Comparison of ENCODE assay signal across 8 cellular contexts in the genomic region with DNA sequence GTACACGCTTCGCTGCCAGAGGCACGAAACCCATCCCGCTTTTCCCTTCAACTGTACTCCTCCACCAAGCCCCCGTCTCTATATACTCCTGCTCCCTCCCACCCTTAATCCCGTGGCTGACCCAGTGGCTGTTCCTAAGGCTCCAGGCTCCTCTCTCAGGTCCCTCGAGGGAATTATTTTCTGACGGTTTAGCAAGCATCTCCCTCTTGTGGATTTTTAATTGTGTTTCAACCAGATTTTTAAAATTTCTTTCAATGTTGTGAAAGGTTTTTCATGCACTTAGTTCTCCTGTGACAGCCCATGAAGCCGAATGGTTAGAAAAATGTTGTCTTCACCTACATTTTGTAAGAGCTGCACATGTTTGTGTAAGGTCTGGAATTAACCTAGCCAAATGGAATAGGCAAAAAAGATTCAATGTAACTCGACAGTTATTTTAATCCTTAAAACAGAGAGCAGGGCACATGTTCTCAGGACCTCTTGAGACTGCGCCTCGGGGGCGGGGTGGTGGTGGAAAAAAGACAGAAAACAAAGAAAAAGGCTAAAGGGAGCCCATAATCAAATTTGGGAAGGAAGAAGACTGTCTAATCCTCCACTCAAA. TPM values are rescaled to one million over a fixed set of nuclear protein-coding genes. Genes with fewer than 3 reads are reported as not detected.
DNase-seq lines count a peak whose midpoint lies in the region; ATAC-seq and TF ChIP-seq lines count a peak whose summit lies in the region.

No MANE protein-coding gene starts in this region.

- H3K4me1 Mint-ChIP-seq in activated naive CD4-positive, alpha-beta T cell treated with anti-CD3 and anti-CD28 coated beads, Interleukin-2, amount 10 ng/mL, durations not matched to agents 7 days and 5 days = peaks cover 22% of the 10 kb centered on the region
- H3K4me1 Mint-ChIP-seq in progenitor cell of endocrine pancreas (ENCODE audit: low read depth) = peaks cover 14% of the 10 kb centered on the region

- TF ChIP-seq CTCF in WI38 (IDR thresholded peaks at IDR 0.05; ENCODE audit: low read depth, low read length) (no peak), foreskin keratinocyte (conservative IDR thresholded peaks at IDR 0.05) (peak; percentile 74), progenitor cell of endocrine pancreas (IDR thresholded peaks at IDR 0.05; ENCODE audit: unreplicated experiment) (peak; percentile 46)

- H3K27ac Mint-ChIP-seq in activated naive CD4-positive, alpha-beta T cell treated with anti-CD3 and anti-CD28 coated beads, Interleukin-2, amount 10 ng/mL, durations not matched to agents 7 days and 5 days = peak overlapping the region; percentile 91
- peak overlapping the region; percentile 95 for H3K27ac Mint-ChIP-seq in progenitor cell of endocrine pancreas

- DNase-seq in activated naive CD4-positive, alpha-beta T cell treated with anti-CD3 and anti-CD28 coated beads, Interleukin-2, amount 10 ng/mL, durations not matched to agents 7 days and 5 days = no peak
- no peak for DNase-seq in activated naive CD4-positive, alpha-beta T cell treated with Interleukin-2 at 50 U/mL for 16 hours
- DNase-seq in M059J (ENCODE audit: low read depth) (peak; percentile 87), foreskin keratinocyte (no peak), progenitor cell of endocrine pancreas (ENCODE audit: low spot score, unreplicated experiment) (no peak)

- no peaks in the 10 kb centered on the region for H3K27me3 ChIP-seq in foreskin keratinocyte

- H3K4me1 ChIP-seq in foreskin keratinocyte = peaks cover 12% of the 10 kb centered on the region

- peaks cover 12% of the 10 kb centered on the region for H3K36me3 Mint-ChIP-seq in activated naive CD4-positive, alpha-beta T cell treated with anti-CD3 and anti-CD28 coated beads, Interleukin-2, amount 10 ng/mL, durations not matched to agents 7 days and 5 days
- H3K36me3 Mint-ChIP-seq in progenitor cell of endocrine pancreas (ENCODE audit: insufficient read depth) = no peaks in the 10 kb centered on the region

- peak overlapping the region; percentile 97 for H3K4me3 ChIP-seq in WI38 (ENCODE audit: low read depth, low read length)

- H3K27ac ChIP-seq in foreskin keratinocyte = no peak overlapping the region

- H3K4me3 Mint-ChIP-seq in activated naive CD4-positive, alpha-beta T cell treated with anti-CD3 and anti-CD28 coated beads, Interleukin-2, amount 10 ng/mL, durations not matched to agents 7 days and 5 days = peak overlapping the region; percentile 91
- peak overlapping the region; percentile 97 for H3K4me3 Mint-ChIP-seq in progenitor cell of endocrine pancreas (ENCODE audit: low read depth)

- CTCF ChIA-PET in activated naive CD4-positive, alpha-beta T cell treated with anti-CD3 and anti-CD28 coated beads, Interleukin-2, amount 10 ng/mL, durations not matched to agents 7 days and 5 days (lab: Charles Lee) = no interaction called here

- ATAC-seq in foreskin keratinocyte (peak; percentile 58), GM21528 (IDR thresholded peaks at IDR 0.05; ENCODE audit: low FRiP score, unreplicated experiment) (no peak), GM21526 (IDR thresholded peaks at IDR 0.05; ENCODE audit: low FRiP score, unreplicated experiment) (no peak)

- H3K9me3 Mint-ChIP-seq in activated naive CD4-positive, alpha-beta T cell treated with anti-CD3 and anti-CD28 coated beads, Interleukin-2, amount 10 ng/mL, durations not matched to agents 7 days and 5 days = no peaks in the 10 kb centered on the region
- H3K9me3 Mint-ChIP-seq in progenitor cell of endocrine pancreas (ENCODE audit: low read depth) = no peaks in the 10 kb centered on the region

- no peaks in the 10 kb centered on the region for H3K27me3 Mint-ChIP-seq in activated naive CD4-positive, alpha-beta T cell treated with anti-CD3 and anti-CD28 coated beads, Interleukin-2, amount 10 ng/mL, durations not matched to agents 7 days and 5 days
- H3K27me3 Mint-ChIP-seq in progenitor cell of endocrine pancreas = no peaks in the 10 kb centered on the region

RNA-seq across cellular contexts. Expression of a gene that starts 0.6 kb away (rescaled TPM):
- total RNA-seq in M059J (2014; rRNA removed; shearing (Covaris generic)) = 12.2 and 33.8 TPM in 2 replicates
- total RNA-seq in foreskin keratinocyte (26.6 and 30.1 TPM in 2 replicates), progenitor cell of endocrine pancreas (24.5 and 27.7 TPM in 2 replicates)
- polyA plus RNA-seq in foreskin keratinocyte = 5.8 and 6.4 TPM in 2 replicates

RNA-seq across cellular contexts. Expression of a gene that starts 24.7 kb away (rescaled TPM):
- 90.7 and 163 TPM in 2 replicates for total RNA-seq in M059J (2014; rRNA removed; shearing (Covaris generic))
- 61.1 and 64.4 TPM in 2 replicates for total RNA-seq in foreskin keratinocyte
- 88.0 and 105 TPM in 2 replicates for polyA plus RNA-seq in foreskin keratinocyte
- total RNA-seq in progenitor cell of endocrine pancreas = 25.0 and 33.7 TPM in 2 replicates

RNA-seq across cellular contexts. Expression of a gene that starts 31.1 kb away (rescaled TPM):
- total RNA-seq in M059J (2014; rRNA removed; shearing (Covaris generic)) = 10.5 and 10.6 TPM in 2 replicates
- 20.9 and 22.6 TPM in 2 replicates for total RNA-seq in foreskin keratinocyte
- polyA plus RNA-seq in foreskin keratinocyte = 21.1 and 22.2 TPM in 2 replicates
- total RNA-seq in progenitor cell of endocrine pancreas = 27.5 and 27.9 TPM in 2 replicates
